13 cellular contexts compared by ENCODE assay signal in the genomic region with DNA sequence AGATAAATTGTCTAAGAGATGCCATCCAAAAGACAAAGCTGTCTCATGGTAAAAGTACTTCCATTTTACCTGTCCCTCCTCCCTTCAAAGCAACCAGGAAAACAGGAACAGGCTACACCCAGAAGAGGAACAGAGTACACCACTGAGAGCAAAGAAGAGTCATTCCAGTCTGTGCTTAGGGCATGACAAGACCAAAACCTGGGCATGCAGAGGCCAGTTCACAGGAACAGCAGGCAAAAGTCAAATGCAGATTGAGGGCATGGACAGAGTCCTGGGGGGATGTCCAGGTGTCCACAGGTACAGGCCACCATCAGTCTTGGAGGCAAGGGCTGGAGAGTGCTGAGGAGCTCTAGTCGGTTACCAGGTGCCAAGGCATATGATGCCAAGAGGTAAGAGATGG.
DNase-seq lines count a peak whose midpoint lies in the region; ATAC-seq and TF ChIP-seq lines count a peak whose summit lies in the region.
"Had no signal": no experiment of that assay in that cellular context is flagged by ENCODE, and none has a peak within 500 bp of the region (broad histone marks: within the 10 kb centered on the region; RNA-seq: fewer than 3 reads in every experiment).

No MANE protein-coding gene starts in this region.

- no peak for DNase-seq in stimulated activated naive CD8-positive, alpha-beta T cell treated with anti-CD3 and anti-CD28 coated beads, Interleukin-15, Interleukin-2, amounts not matched to agents 100 U/mL and 50 U/mL, for 24 hours
- no peak for DNase-seq in activated naive CD8-positive, alpha-beta T cell treated with anti-CD3 and anti-CD28 coated beads, Interleukin-2, amount 50 U/mL, for 24 hours
- no peak for DNase-seq in superior temporal gyrus (ENCODE audit: extremely low spot score)
- no peak for DNase-seq in NCI-H774 (lab: John Stamatoyannopoulos, UW)
- no peak for DNase-seq in HEK293T (ENCODE audit: extremely low spot score)
- no peak for DNase-seq in activated CD4-positive, CD25-positive, alpha-beta regulatory T cell treated with anti-CD3 and anti-CD28 coated beads, Interleukin-2, amount 50 U/mL, for 72 hours
- DNase-seq: activated effector memory CD4-positive, alpha-beta T cell treated with Interleukin-2 at 50 U/mL for 16 hours; HFFc6; stimulated activated CD4-positive, alpha-beta T cell treated with anti-CD3 and anti-CD28 coated beads, Interleukin-15, amount 100 ng/mL, for 24 hours; T1000 had no signal

- no peaks in the 10 kb centered on the region for H3K9me3 Mint-ChIP-seq in stimulated activated naive CD8-positive, alpha-beta T cell treated with anti-CD3 and anti-CD28 coated beads, Interleukin-15, Interleukin-2, amounts not matched to agents 100 ng/mL and 50 ng/mL, for 24 hours
- no peaks in the 10 kb centered on the region for H3K9me3 Mint-ChIP-seq in activated naive CD8-positive, alpha-beta T cell treated with anti-CD3 and anti-CD28 coated beads, Interleukin-2, amount 50 U/mL, for 24 hours
- H3K9me3 Mint-ChIP-seq: HFFc6, mesothelial cell of epicardium had no signal

- POLR2A ChIA-PET in HEK293T (lab: Yijun Ruan, JAX): no interaction called here

- H3K36me3 Mint-ChIP-seq in stimulated activated naive CD8-positive, alpha-beta T cell treated with anti-CD3 and anti-CD28 coated beads, Interleukin-15, Interleukin-2, amounts not matched to agents 100 ng/mL and 50 ng/mL, for 24 hours (ENCODE audit: low read depth): peaks cover 19% of the 10 kb centered on the region
- peaks cover 15% of the 10 kb centered on the region for H3K36me3 Mint-ChIP-seq in activated naive CD8-positive, alpha-beta T cell treated with anti-CD3 and anti-CD28 coated beads, Interleukin-2, amount 50 U/mL, for 24 hours (ENCODE audit: low read depth)
- H3K36me3 Mint-ChIP-seq: mesothelial cell of epicardium had no signal

- H3K27me3 Mint-ChIP-seq in stimulated activated naive CD8-positive, alpha-beta T cell treated with anti-CD3 and anti-CD28 coated beads, Interleukin-15, Interleukin-2, amounts not matched to agents 100 ng/mL and 50 ng/mL, for 24 hours: no peaks in the 10 kb centered on the region
- no peaks in the 10 kb centered on the region for H3K27me3 Mint-ChIP-seq in activated naive CD8-positive, alpha-beta T cell treated with anti-CD3 and anti-CD28 coated beads, Interleukin-2, amount 50 U/mL, for 24 hours

- H3K27ac Mint-ChIP-seq in stimulated activated naive CD8-positive, alpha-beta T cell treated with anti-CD3 and anti-CD28 coated beads, Interleukin-15, Interleukin-2, amounts not matched to agents 100 ng/mL and 50 ng/mL, for 24 hours: peak overlapping the region; percentile 93
- peak overlapping the region; percentile 93 for H3K27ac Mint-ChIP-seq in activated naive CD8-positive, alpha-beta T cell treated with anti-CD3 and anti-CD28 coated beads, Interleukin-2, amount 50 U/mL, for 24 hours
- H3K27ac Mint-ChIP-seq: HFFc6, mesothelial cell of epicardium had no signal

- peak overlapping the region; percentile 72 for H3K4me3 Mint-ChIP-seq in stimulated activated naive CD8-positive, alpha-beta T cell treated with anti-CD3 and anti-CD28 coated beads, Interleukin-15, Interleukin-2, amounts not matched to agents 100 ng/mL and 50 ng/mL, for 24 hours
- H3K4me3 Mint-ChIP-seq in activated naive CD8-positive, alpha-beta T cell treated with anti-CD3 and anti-CD28 coated beads, Interleukin-2, amount 50 U/mL, for 24 hours: peak overlapping the region; percentile 66
- H3K4me3 Mint-ChIP-seq: HFFc6, mesothelial cell of epicardium had no signal

- ATAC-seq in stimulated activated naive CD8-positive, alpha-beta T cell treated with anti-CD3 and anti-CD28 coated beads, Interleukin-15, Interleukin-2, amounts not matched to agents 100 U/mL and 50 U/mL, for 24 hours: no peak
- ATAC-seq in HG03135 (IDR thresholded peaks at IDR 0.05; ENCODE audit: unreplicated experiment): peak; percentile 25
- ATAC-seq in activated naive CD8-positive, alpha-beta T cell treated with anti-CD3 and anti-CD28 coated beads, Interleukin-2, amount 50 U/mL, for 24 hours: no peak

- peaks cover 71% of the 10 kb centered on the region for H3K4me1 Mint-ChIP-seq in stimulated activated naive CD8-positive, alpha-beta T cell treated with anti-CD3 and anti-CD28 coated beads, Interleukin-15, Interleukin-2, amounts not matched to agents 100 ng/mL and 50 ng/mL, for 24 hours (ENCODE audit: low read depth)
- peaks cover 61% of the 10 kb centered on the region for H3K4me1 Mint-ChIP-seq in activated naive CD8-positive, alpha-beta T cell treated with anti-CD3 and anti-CD28 coated beads, Interleukin-2, amount 50 U/mL, for 24 hours
- H3K4me1 Mint-ChIP-seq: mesothelial cell of epicardium had no signal

- CTCF ChIA-PET in HEK293T (lab: Yijun Ruan, JAX): no interaction called here

TF ChIP-seq in HEK293T, 16 proteins besides CTCF, POLR2A, EP300 and RAD21:
- no peak for TF ChIP-seq FOXK2 (IDR thresholded peaks at IDR 0.05)
- no peak for TF ChIP-seq ZNF384 (IDR thresholded peaks at IDR 0.05)
- no peak for TF ChIP-seq SUZ12 (IDR thresholded peaks at IDR 0.05)
- TF ChIP-seq LEF1 (IDR thresholded peaks at IDR 0.05; ENCODE audit: borderline replicate concordance): no peak
- TF ChIP-seq FOXA1 (IDR thresholded peaks at IDR 0.05): no peak
- no peak for TF ChIP-seq ARNT (IDR thresholded peaks at IDR 0.05)
- TF ChIP-seq HDGF (IDR thresholded peaks at IDR 0.05; ENCODE audit: borderline replicate concordance): no peak
- no peak for TF ChIP-seq NFRKB (IDR thresholded peaks at IDR 0.05)
- no peak for TF ChIP-seq FOXM1 (IDR thresholded peaks at IDR 0.05; ENCODE audit: borderline replicate concordance)
- TF ChIP-seq L3MBTL2 (conservative IDR thresholded peaks at IDR 0.05): no peak
- TF ChIP-seq SP1 (IDR thresholded peaks at IDR 0.05): no peak
- TF ChIP-seq BHLHE40 (IDR thresholded peaks at IDR 0.05; ENCODE audit: borderline replicate concordance): no peak
- TF ChIP-seq TARDBP (IDR thresholded peaks at IDR 0.05): no peak
- TF ChIP-seq ELF4 (IDR thresholded peaks at IDR 0.05): no peak
- TF ChIP-seq, protein P1, sequence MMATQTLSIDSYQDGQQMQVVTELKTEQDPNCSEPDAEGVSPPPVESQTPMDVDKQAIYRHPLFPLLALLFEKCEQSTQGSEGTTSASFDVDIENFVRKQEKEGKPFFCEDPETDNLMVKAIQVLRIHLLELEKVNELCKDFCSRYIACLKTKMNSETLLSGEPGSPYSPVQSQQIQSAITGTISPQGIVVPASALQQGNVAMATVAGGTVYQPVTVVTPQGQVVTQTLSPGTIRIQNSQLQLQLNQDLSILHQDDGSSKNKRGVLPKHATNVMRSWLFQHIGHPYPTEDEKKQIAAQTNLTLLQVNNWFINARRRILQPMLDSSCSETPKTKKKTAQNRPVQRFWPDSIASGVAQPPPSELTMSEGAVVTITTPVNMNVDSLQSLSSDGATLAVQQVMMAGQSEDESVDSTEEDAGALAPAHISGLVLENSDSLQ (IDR thresholded peaks at IDR 0.05): no peak
- no peak for TF ChIP-seq CTBP1 (IDR thresholded peaks at IDR 0.05; ENCODE audit: borderline replicate concordance)
